17 cellular contexts compared by ENCODE assay signal in the genomic region with DNA sequence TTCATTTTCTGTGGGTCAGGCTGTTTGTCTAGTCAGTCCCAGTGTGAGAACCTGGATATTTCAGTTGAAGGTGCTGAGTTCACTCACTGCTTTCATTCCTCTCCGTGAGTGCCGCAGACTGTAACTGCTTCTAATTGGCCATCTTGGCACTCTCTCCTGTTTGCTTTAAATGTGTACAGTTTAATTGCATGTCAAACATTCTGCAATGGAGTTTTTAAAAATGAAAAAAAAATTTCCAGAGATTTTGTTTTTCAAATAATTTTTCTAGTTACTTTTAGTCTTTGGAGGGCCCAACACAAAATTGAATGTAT.
A peak's percentile ranks its signal among the peaks of the same experiment; 100 is the strongest.
DNase-seq lines count a peak whose midpoint lies in the region; ATAC-seq, FAIRE-seq and TF ChIP-seq lines count a peak whose summit lies in the region.
"Had no signal": no experiment of that assay in that cellular context is flagged by ENCODE, and none has a peak within 500 bp of the region (broad histone marks: within the 10 kb centered on the region; RNA-seq: fewer than 3 reads in every experiment).

No MANE protein-coding gene starts in this region.

- H3K36me3 ChIP-seq in pancreas (no peaks in the 10 kb centered on the region), adrenal gland (replicated peaks in 1 of 2) (no peaks in the 10 kb centered on the region)

- ATAC-seq in pancreas = no peak

- peak overlapping the region in 2 of 4 donors; percentile 12 to 24 for H3K4me3 ChIP-seq in pancreas
- H3K4me3 ChIP-seq in adrenal gland = no peak overlapping the region
- H3K4me3 ChIP-seq: SK-N-MC had no signal

- TF ChIP-seq POLR2A in GM12891 (IDR thresholded peaks at IDR 0.05; ENCODE audit: low read depth, low read length) = no peak
- no peak for TF ChIP-seq POLR2A in adrenal gland (IDR thresholded peaks at IDR 0.05)

- TF ChIP-seq CTCF in VCaP (conservative IDR thresholded peaks at IDR 0.05) (no peak), pancreas (IDR thresholded peaks at IDR 0.05) (no peak), adrenal gland (IDR thresholded peaks at IDR 0.05) (no peak)

- FAIRE-seq in pancreas (lab: Jason Lieb, UNC) (no peak), GM12891 (lab: Jason Lieb, UNC) (no peak)

- H3K27me3 ChIP-seq in pancreas (no peaks in the 10 kb centered on the region), adrenal gland (no peaks in the 10 kb centered on the region)

- peak; percentile 17 for DNase-seq in NCI-H1092 (lab: John Stamatoyannopoulos, UW)
- peak; percentile 22 to 79 for DNase-seq in NCI-H2081 (lab: John Stamatoyannopoulos, UW)
- no peak for DNase-seq in pancreas
- DNase-seq in stimulated activated CD4-positive, alpha-beta T cell treated with anti-CD3 and anti-CD28 coated beads, Interleukin-4, amount 100 ng/mL, for 1 hour = no peak
- no peak for DNase-seq in GM12891 (ENCODE audit: insufficient read length, low spot score)
- DNase-seq in adrenal gland = no peak
- DNase-seq: DMS79 treated with DMSO at 0.1 percent for 48 hours, H7, HFFc6, NCI-H1694, NCI-H526 treated with DMSO at 0.1 percent for 48 hours, OCI-M1, SHP77 had no signal

- peak overlapping the region; percentile 51 for H3K27ac ChIP-seq in VCaP
- peak overlapping the region in 3 of 4 donors; percentile 49 to 78 (median 54) for H3K27ac ChIP-seq in pancreas
- no peak overlapping the region for H3K27ac ChIP-seq in adrenal gland
- H3K27ac ChIP-seq: C4-2B, KMS-11, SK-N-MC had no signal

- H3K4me1 ChIP-seq in pancreas = peaks cover 0 to 12% (median 4%) of the 10 kb centered on the region in 3 donors
- no peaks in the 10 kb centered on the region for H3K4me1 ChIP-seq in adrenal gland (replicated peaks in 1 of 2)

- H3K9me3 ChIP-seq in pancreas (no peaks in the 10 kb centered on the region), adrenal gland (replicated peaks in 1 of 3) (peaks cover 0 to 15% (median 0%) of the 10 kb centered on the region in 3 donors)

- 24 to 33% methylated on average over 2 of the region's 2 CpGs for WGBS in pancreas, 2 donors
- 84 to 93% (median 90%) methylated on average over 2 of the region's 2 CpGs for WGBS in adrenal gland, 4 donors

- intact Hi-C loops in pancreas (cut with DNase I) = no loop called here
- intact Hi-C loops in adrenal gland (cut with DNase I) = no loop called here

TF ChIP-seq in GM12891, 5 proteins besides CTCF, POLR2A, EP300 and RAD21:
- TF ChIP-seq POU2F2 (IDR thresholded peaks at IDR 0.05; ENCODE audit: low read depth, low read length) (no peak), SPI1 (IDR thresholded peaks at IDR 0.05; ENCODE audit: low read depth, low read length) (no peak), PAX5 (IDR thresholded peaks at IDR 0.05; ENCODE audit: insufficient read depth, low read length, severe bottlenecking) (no peak), POLR2AphosphoS5 (IDR thresholded peaks at IDR 0.05; ENCODE audit: low read depth, low read length) (no peak), TAF1 (IDR thresholded peaks at IDR 0.05; ENCODE audit: low read depth, low read length) (no peak)
TF ChIP-seq in GM12891: peak in this region for 0.

Comparison
In these comparisons a context has a peak if more than half of its experiments do, and no peak if none do; other contexts are left out.
1. DNase-seq: peak in NCI-H1092 (single experiment) and NCI-H2081 (2 of 2); none in pancreas (0 of 6), stimulated activated CD4-positive, alpha-beta T cell treated with anti-CD3 and anti-CD28 coated beads, Interleukin-4, amount 100 ng/mL, for 1 hour (single experiment), GM12891 (single experiment) and adrenal gland (0 of 7).
2. H3K27ac ChIP-seq: peak in VCaP (single experiment) and pancreas (3 of 4); none in adrenal gland (0 of 5).